ENCODE assay signal across 19 cellular contexts in the genomic region with DNA sequence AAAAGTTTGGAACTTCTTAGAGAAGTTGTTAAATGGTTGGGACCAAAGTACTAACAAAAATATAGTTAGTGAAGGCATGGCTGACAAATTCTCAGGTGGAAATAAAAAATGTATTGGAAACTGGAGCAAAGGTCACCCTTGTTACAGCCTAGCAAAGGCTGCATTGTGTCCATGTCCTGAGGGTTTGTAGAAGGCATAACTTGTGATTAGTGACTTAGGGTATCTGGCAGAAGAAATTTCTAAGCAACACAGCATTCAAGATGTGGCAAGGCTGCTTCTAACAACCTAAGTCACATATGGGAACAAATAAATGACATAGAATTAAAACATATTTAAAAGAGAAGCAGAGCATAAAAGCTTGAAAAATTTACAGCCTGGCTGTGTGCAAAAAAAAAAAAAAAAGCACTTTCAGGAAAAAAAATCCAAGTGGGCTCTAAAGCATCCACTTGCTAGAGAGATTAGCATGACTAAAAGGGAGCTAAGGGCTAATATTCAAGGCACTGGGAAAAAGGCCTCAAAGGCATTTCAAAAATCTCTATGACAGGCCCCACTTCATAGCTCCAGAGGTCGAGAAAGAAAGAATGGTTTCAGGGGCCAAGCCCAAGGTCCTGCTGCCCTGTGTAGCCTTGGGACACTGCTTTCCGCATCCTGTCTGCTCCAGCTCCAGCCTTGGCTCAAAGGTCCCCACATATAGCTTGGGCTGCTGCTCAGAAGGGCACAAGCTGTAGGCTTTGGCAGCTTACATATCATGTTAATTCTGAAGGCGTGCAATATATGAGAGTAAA.
A peak's percentile ranks its signal among the peaks of the same experiment; 100 is the strongest.
DNase-seq lines count a peak whose midpoint lies in the region; FAIRE-seq and TF ChIP-seq lines count a peak whose summit lies in the region.
"Had no signal": no experiment of that assay in that cellular context is flagged by ENCODE, and none has a peak within 500 bp of the region (broad histone marks: within the 10 kb centered on the region; RNA-seq: fewer than 3 reads in every experiment).

No MANE protein-coding gene starts in this region.

- no peaks in the 10 kb centered on the region for H3K27me3 ChIP-seq in HUES48 (ENCODE audit: control insufficient read depth, insufficient read depth, low read length)
- H3K27me3 ChIP-seq in H1 (replicated peaks in 1 of 4; ENCODE audit: control insufficient read depth in 3 of 4, extremely low read depth in 1 of 4, insufficient read depth in 3 of 4, low read length in 3 of 4): no peaks in the 10 kb centered on the region
- no peaks in the 10 kb centered on the region for H3K27me3 ChIP-seq in Peyer's patch
- H3K27me3 ChIP-seq: SJCRH30 had no signal

- H3K23ac ChIP-seq in H1 (ENCODE audit: insufficient read length): no peak overlapping the region

- H3K23me2 ChIP-seq in H1 (ENCODE audit: low read depth, low read length): no peaks in the 10 kb centered on the region; the same call in 1 of the 2 replicates

- no peak overlapping the region for H3K4ac ChIP-seq in H1 (replicated peaks; ENCODE audit: insufficient read length, low read depth, low read length)

- peak overlapping the region; percentile 8; the same call in 1 of the 2 replicates for H2AFZ ChIP-seq in H1 (ENCODE audit: low read length)

- H3K4me2 ChIP-seq in H1 (ENCODE audit: insufficient read depth in 1 of 2, low read depth in 2 of 2, low read length in 2 of 2): no peak overlapping the region; a peak in 1 of 4 replicates

- H3K4me1 ChIP-seq in HUES48 (ENCODE audit: control insufficient read depth, insufficient read depth, low read length) (peaks cover 34% of the 10 kb centered on the region), H1 (replicated peaks in 1 of 4; ENCODE audit: control insufficient read depth in 3 of 4, insufficient read depth in 4 of 4, low read length in 3 of 4) (peaks cover 0 to 14% (median 6%) of the 10 kb centered on the region in 4 experiments; a peak in 5 of 7 replicates), Peyer's patch (no peaks in the 10 kb centered on the region)
- H3K4me1 ChIP-seq: SJCRH30 had no signal

- H3K27ac ChIP-seq in HUES48 (ENCODE audit: low read depth, low read length): peak overlapping the region; percentile 37
- H3K27ac ChIP-seq in H1 (ENCODE audit: low read depth, low read length): no peak overlapping the region
- H3K27ac ChIP-seq in Peyer's patch: no peak overlapping the region
- H3K27ac ChIP-seq: SJCRH30 had no signal

- DNase-seq in H1 (ENCODE audit: low read depth in 1 of 2, low spot score in 2 of 2): no peak
- DNase-seq in left kidney (ENCODE audit: low read depth, low spot score): peak; percentile 1
- peak; percentile 10 for DNase-seq in retina
- DNase-seq in posterior cingulate gyrus: no peak
- DNase-seq in Peyer's patch: no peak
- DNase-seq in GM13977 (ENCODE audit: low spot score): no peak
- DNase-seq: DMS 273 treated with DMSO at 0.1 percent for 48 hours, GF-D8, H7, MV-4-11, NCI-H1417, NCI-H2029, NCI-H2171, NCI-H446 treated with DMSO at 0.1 percent for 48 hours, NCI-H748 treated with DMSO at 0.1 percent for 48 hours, PC-3, SJCRH30 had no signal

- H4K20me1 ChIP-seq in H1 (replicated peaks in 1 of 2; ENCODE audit: control insufficient read depth in 1 of 2, insufficient read depth in 2 of 2, low read length in 2 of 2): no peaks in the 10 kb centered on the region

- no peak overlapping the region; the same call in 1 of the 2 replicates for H3K18ac ChIP-seq in H1 (ENCODE audit: extremely low read depth, low read length)

- in situ Hi-C loops in GM13977 (cut with MboI; ENCODE audit: low pct_unique_long_range_greater_than_20kb, low sequenced_read_pairs, unreplicated experiment): no loop called here

- H3K9me3 ChIP-seq in HUES48 (ENCODE audit: control insufficient read depth, insufficient read depth, low read length): no peaks in the 10 kb centered on the region
- no peaks in the 10 kb centered on the region for H3K9me3 ChIP-seq in H1 (ENCODE audit: insufficient read depth in 2 of 2, low read depth in 1 of 2, low read length in 1 of 2)
- H3K9me3 ChIP-seq in Peyer's patch: no peaks in the 10 kb centered on the region
- H3K9me3 ChIP-seq: SJCRH30 had no signal

- CTCF ChIA-PET in H1 (lab: Charles Lee; ENCODE audit: partially characterized antibody): interaction anchor here (0.8 to 1.6 kb wide), 3 partner anchors 12 to 777 kb away, joined by 3 to 6 read pairs (median 3); no protein-coding TSS in a partner anchor

- intact Hi-C loops in posterior cingulate gyrus (cut with DNase I): no loop called here

- H3K9ac ChIP-seq in HUES48 (ENCODE audit: low read depth, low read length) (no peak overlapping the region), H1 (replicated peaks in 1 of 4; ENCODE audit: extremely low read depth in 1 of 4, low read depth in 3 of 4, low read length in 3 of 4) (no peak overlapping the region)

- POLR2A ChIA-PET in H1 (lab: Charles Lee; ENCODE audit: partially characterized antibody): no interaction called here

- TF ChIP-seq EP300 in H1 (IDR thresholded peaks at IDR 0.05; ENCODE audit: borderline replicate concordance in 1 of 2, low read depth in 2 of 2, low read length in 2 of 2): no peak

- no peak for TF ChIP-seq RAD21 in H1 (IDR thresholded peaks at IDR 0.05 in 1 of 2, conservative IDR thresholded peaks at IDR 0.05 in 1 of 2; ENCODE audit: low read depth in 2 of 2, low read length in 2 of 2)

- no peak overlapping the region for H2BK120ac ChIP-seq in H1 (replicated peaks; ENCODE audit: low read depth, low read length)

- H3K79me1 ChIP-seq in H1 (ENCODE audit: low read depth, low read length): no peaks in the 10 kb centered on the region

- no peak for FAIRE-seq in H1 (lab: Jason Lieb, UNC)
- FAIRE-seq: GM12892 had no signal

- no peak overlapping the region; the same call in 1 of the 2 replicates for H4K8ac ChIP-seq in H1 (ENCODE audit: extremely low read depth, insufficient read depth, low read length)

- H4K5ac ChIP-seq in H1 (ENCODE audit: insufficient read length, low read depth, low read length): no peak overlapping the region

- H3K79me2 ChIP-seq in H1 (ENCODE audit: control insufficient read depth in 1 of 2, insufficient read depth in 2 of 2, low read length in 2 of 2): no peaks in the 10 kb centered on the region

- H2BK20ac ChIP-seq in H1 (ENCODE audit: low read length): no peak overlapping the region

- no peak overlapping the region for H2BK15ac ChIP-seq in H1 (ENCODE audit: low read length)

- peak overlapping the region; percentile 41 for H2BK5ac ChIP-seq in H1 (ENCODE audit: low read depth, low read length)

- no peak overlapping the region; the same call in 1 of the 2 replicates for H3K4me3 ChIP-seq in HUES48 (ENCODE audit: low read depth, low read length)
- no peak overlapping the region for H3K4me3 ChIP-seq in H1 (ENCODE audit: extremely low read depth in 1 of 4, insufficient read depth in 2 of 4, low read depth in 3 of 4, low read length in 4 of 4)
- H3K4me3 ChIP-seq in Peyer's patch: no peak overlapping the region
- H3K4me3 ChIP-seq: SJCRH30 had no signal

- H4K91ac ChIP-seq in H1 (replicated peaks; ENCODE audit: insufficient read length, low read length): no peak overlapping the region

- H3K14ac ChIP-seq in H1 (ENCODE audit: insufficient read length): no peak overlapping the region

- H3K36me3 ChIP-seq in HUES48 (ENCODE audit: control insufficient read depth, insufficient read depth, low read length): no peaks in the 10 kb centered on the region
- no peaks in the 10 kb centered on the region; a peak in 2 of 8 replicates for H3K36me3 ChIP-seq in H1 (ENCODE audit: control insufficient read depth in 2 of 4, insufficient read depth in 4 of 4, low read length in 3 of 4)
- H3K36me3 ChIP-seq in Peyer's patch: no peaks in the 10 kb centered on the region
- H3K36me3 ChIP-seq: SJCRH30 had no signal

- WGBS in H1 (ENCODE audit: extremely low coverage in 1 of 2, insufficient coverage in 1 of 2, insufficient read length in 1 of 2, insufficient replicate concordance in 2 of 2, low coverage in 1 of 2, low lambda C conversion rate in 2 of 2, missing lambda C conversion rate in 1 of 2), 2 experiments: 73% methylated on average over 3 of the region's 3 CpGs; no CpG with 5 or more reads in 1 of the 2 experiments

- TF ChIP-seq POLR2A in H1 (IDR thresholded peaks at IDR 0.05; ENCODE audit: control extremely low read depth in 1 of 2, low read depth in 2 of 2, low read length in 2 of 2) (no peak), Peyer's patch (IDR thresholded peaks at IDR 0.05) (no peak)

- TF ChIP-seq CTCF in H1 (IDR thresholded peaks at IDR 0.05; ENCODE audit: control extremely low read depth in 1 of 3, insufficient read depth in 1 of 3, low read depth in 1 of 3, low read length in 3 of 3) (no peak), Peyer's patch (IDR thresholded peaks at IDR 0.05) (no peak), GM13977 (IDR thresholded peaks at IDR 0.05; ENCODE audit: extremely low read depth, insufficient read depth, missing control alignments) (no peak)

- H2AK5ac ChIP-seq in H1 (ENCODE audit: low read depth, low read length): no peak overlapping the region

- H2BK12ac ChIP-seq in H1 (ENCODE audit: low read depth, low read length): no peak overlapping the region; the same call in 1 of the 2 replicates

- no peak overlapping the region for H3K56ac ChIP-seq in H1 (replicated peaks; ENCODE audit: insufficient read length, low read depth, low read length)

TF ChIP-seq in H1, 55 proteins besides CTCF, POLR2A, EP300 and RAD21:
- TF ChIP-seq CEBPB (IDR thresholded peaks at IDR 0.05; ENCODE audit: low read depth, low read length) (no peak), SP4 (IDR thresholded peaks at IDR 0.05; ENCODE audit: low read length) (no peak), KDM5A (IDR thresholded peaks at IDR 0.05; ENCODE audit: low read length) (no peak), GABPA (IDR thresholded peaks at IDR 0.05; ENCODE audit: borderline replicate concordance, insufficient read depth, low read length) (no peak), SIX5 (IDR thresholded peaks at IDR 0.05; ENCODE audit: low read depth, low read length) (no peak), ZNF274 (IDR thresholded peaks at IDR 0.05; ENCODE audit: borderline replicate concordance, extremely low read depth, low read length) (no peak), JUND (IDR thresholded peaks at IDR 0.05; ENCODE audit: low read length) (no peak), NRF1 (IDR thresholded peaks at IDR 0.05; ENCODE audit: low read depth, low read length) (no peak), HDAC2 (IDR thresholded peaks at IDR 0.05; ENCODE audit: borderline replicate concordance in 1 of 2, low read depth in 2 of 2, low read length in 2 of 2) (no peak)

Comparison
In these comparisons a context has a peak if more than half of its experiments do, and no peak if none do; other contexts are left out.
1. DNase-seq: peak in left kidney (single experiment) and retina (single experiment); none in H1 (0 of 2), posterior cingulate gyrus (0 of 10), Peyer's patch (0 of 3) and GM13977 (single experiment).